14 cellular contexts compared by ENCODE assay signal in the genomic region with DNA sequence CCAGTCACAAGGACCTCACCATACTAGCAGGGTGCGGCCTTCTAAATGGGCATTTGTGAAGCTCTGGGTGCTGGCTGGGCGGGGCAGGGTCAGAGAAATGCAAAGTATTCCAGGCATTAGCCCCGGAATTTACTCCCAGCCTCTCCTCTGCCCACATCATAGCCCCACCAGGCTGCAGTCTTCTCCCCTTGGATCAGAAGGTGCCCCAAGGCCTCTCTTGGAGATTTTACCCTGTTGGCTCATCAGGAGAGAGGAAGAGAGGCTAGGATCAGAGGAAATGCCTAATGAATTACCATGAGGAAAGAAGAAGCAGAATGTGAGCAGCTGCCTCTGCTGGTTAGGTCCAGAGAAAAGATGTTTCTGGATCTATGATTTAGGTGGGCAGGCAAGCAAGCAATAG.
A peak's percentile ranks its signal among the peaks of the same experiment; 100 is the strongest.
DNase-seq lines count a peak whose midpoint lies in the region; ATAC-seq and TF ChIP-seq lines count a peak whose summit lies in the region.
"Had no signal": no experiment of that assay in that cellular context is flagged by ENCODE, and none has a peak within 500 bp of the region (broad histone marks: within the 10 kb centered on the region; RNA-seq: fewer than 3 reads in every experiment).

No MANE protein-coding gene starts in this region.

- H3K9me3 Mint-ChIP-seq in HFFc6 (no peaks in the 10 kb centered on the region), glutamatergic neuron (ENCODE audit: unreplicated experiment) (peaks cover 6% of the 10 kb centered on the region)
- H3K9me3 Mint-ChIP-seq in naive thymus-derived CD8-positive, alpha-beta T cell, result no peaks in the 10 kb centered on the region
- H3K9me3 Mint-ChIP-seq: natural killer cell had no signal

- H3K4me1 Mint-ChIP-seq in HFFc6 (ENCODE audit: low read depth) (peaks cover 73% of the 10 kb centered on the region), glutamatergic neuron (ENCODE audit: low read depth, unreplicated experiment) (peaks cover 36% of the 10 kb centered on the region)
- H3K4me1 Mint-ChIP-seq in naive thymus-derived CD8-positive, alpha-beta T cell, result no peaks in the 10 kb centered on the region
- H3K4me1 Mint-ChIP-seq: natural killer cell had no signal

- H3K27ac Mint-ChIP-seq in HFFc6 (peak overlapping the region; percentile 96), glutamatergic neuron (ENCODE audit: unreplicated experiment) (no peak overlapping the region)
- H3K27ac Mint-ChIP-seq in naive thymus-derived CD8-positive, alpha-beta T cell, result no peak overlapping the region
- H3K27ac Mint-ChIP-seq: natural killer cell had no signal

- no peak overlapping the region for H3K9ac ChIP-seq in adipocyte (ENCODE audit: low read length)

- POLR2A ChIA-PET in naive thymus-derived CD8-positive, alpha-beta T cell (lab: Charles Lee), result no interaction called here

- H3K9me3 ChIP-seq in adipocyte (ENCODE audit: control insufficient read depth, low read length) (no peaks in the 10 kb centered on the region), thyroid gland (no peaks in the 10 kb centered on the region)

- peak overlapping the region; percentile 39 to 79 (median 44) for H3K27ac ChIP-seq in thyroid gland
- H3K27ac ChIP-seq: VCaP had no signal

- H3K4me1 ChIP-seq in adipocyte (ENCODE audit: control insufficient read depth, insufficient read depth, low read length) (peaks cover 26% of the 10 kb centered on the region), thyroid gland (peaks cover 20 to 38% of the 10 kb centered on the region in 2 donors)

- WGBS in thyroid gland, 2 donors, result 41 to 46% methylated on average over 3 of the region's 3 CpGs

- ATAC-seq in naive thymus-derived CD8-positive, alpha-beta T cell, result no peak
- ATAC-seq in left ventricle myocardium superior (no peak), omental fat pad (ENCODE audit: low FRiP score) (no peak)
- ATAC-seq: natural killer cell had no signal

- TF ChIP-seq CTCF in HFFc6 (IDR thresholded peaks at IDR 0.05) (peak; percentile 35; the same call in 1 of the 2 replicates), glutamatergic neuron (IDR thresholded peaks at IDR 0.05; ENCODE audit: partially characterized antibody, unreplicated experiment) (no peak), thyroid gland (IDR thresholded peaks at IDR 0.05) (no peak), omental fat pad (IDR thresholded peaks at IDR 0.05) (no peak)

- H3K27me3 ChIP-seq in adipocyte (replicated peaks; ENCODE audit: control insufficient read depth, insufficient read depth, low read length), result peaks cover 31% of the 10 kb centered on the region
- H3K27me3 ChIP-seq in thyroid gland, result no peaks in the 10 kb centered on the region

- H3K4me3 ChIP-seq in adipocyte (ENCODE audit: low read length) (no peak overlapping the region), thyroid gland (replicated peaks in 1 of 3) (no peak overlapping the region)

- H3K36me3 Mint-ChIP-seq in HFFc6 (ENCODE audit: low read depth) (no peaks in the 10 kb centered on the region), glutamatergic neuron (ENCODE audit: unreplicated experiment) (peaks cover 5% of the 10 kb centered on the region)
- H3K36me3 Mint-ChIP-seq in naive thymus-derived CD8-positive, alpha-beta T cell, result no peaks in the 10 kb centered on the region
- H3K36me3 Mint-ChIP-seq: natural killer cell had no signal

- DNase-seq in HFFc6 (peak; percentile 83), adipocyte (ENCODE audit: low read depth) (peak; percentile 75), glutamatergic neuron (no peak), thyroid gland (peak; percentile 51 to 60), left ventricle myocardium superior (no peak), omental fat pad (ENCODE audit: low spot score) (no peak)
- DNase-seq in naive thymus-derived CD8-positive, alpha-beta T cell, result no peak
- DNase-seq in activated effector memory CD4-positive, alpha-beta T cell treated with anti-CD3 and anti-CD28 coated beads, Interleukin-2, amount 50 U/mL, for 16 hours, result no peak
- DNase-seq: activated T-cell treated with anti-CD3 and anti-CD28 coated beads, Interleukin-2, amount 50 U/mL, for 48 hours; cerebellar nuclear complex; hippocampal formation; natural killer cell; NCI-H187 had no signal

- no peaks in the 10 kb centered on the region; the same call in 1 of the 2 replicates for H3K27me3 Mint-ChIP-seq in HFFc6 (ENCODE audit: insufficient read depth)
- H3K27me3 Mint-ChIP-seq in glutamatergic neuron (ENCODE audit: unreplicated experiment), result peaks cover 3% of the 10 kb centered on the region
- H3K27me3 Mint-ChIP-seq in naive thymus-derived CD8-positive, alpha-beta T cell, result peaks cover 0 to 3% (median 0%) of the 10 kb centered on the region in 5 donors

- H3K36me3 ChIP-seq in adipocyte (ENCODE audit: control insufficient read depth, insufficient read depth, low read length, severe bottlenecking) (no peaks in the 10 kb centered on the region), thyroid gland (no peaks in the 10 kb centered on the region)

- TF ChIP-seq POLR2A in thyroid gland (IDR thresholded peaks at IDR 0.05), result no peak

- peak overlapping the region; percentile 79 for H3K4me3 Mint-ChIP-seq in HFFc6
- peak overlapping the region; percentile 46 for H3K4me3 Mint-ChIP-seq in glutamatergic neuron (ENCODE audit: unreplicated experiment)
- H3K4me3 Mint-ChIP-seq in naive thymus-derived CD8-positive, alpha-beta T cell, result no peak overlapping the region
- H3K4me3 Mint-ChIP-seq: natural killer cell had no signal

- intact Hi-C loops in thyroid gland (cut with DNase I) (no loop called here), left ventricle myocardium superior (cut with micrococcal nuclease) (no loop called here)

Comparison
In these comparisons a context has a peak if more than half of its experiments do, and no peak if none do; other contexts are left out.
1. DNase-seq: peak in HFFc6 (single experiment), adipocyte (single experiment) and thyroid gland (2 of 2); none in glutamatergic neuron (single experiment), naive thymus-derived CD8-positive, alpha-beta T cell (0 of 10), left ventricle myocardium superior (single experiment), activated effector memory CD4-positive, alpha-beta T cell treated with anti-CD3 and anti-CD28 coated beads, Interleukin-2, amount 50 U/mL, for 16 hours (single experiment) and omental fat pad (single experiment).
2. H3K4me3 Mint-ChIP-seq: peak in HFFc6 (single experiment) and glutamatergic neuron (single experiment); none in naive thymus-derived CD8-positive, alpha-beta T cell (0 of 10).